Comparison of ENCODE assay signal across 15 cellular contexts in the genomic region with DNA sequence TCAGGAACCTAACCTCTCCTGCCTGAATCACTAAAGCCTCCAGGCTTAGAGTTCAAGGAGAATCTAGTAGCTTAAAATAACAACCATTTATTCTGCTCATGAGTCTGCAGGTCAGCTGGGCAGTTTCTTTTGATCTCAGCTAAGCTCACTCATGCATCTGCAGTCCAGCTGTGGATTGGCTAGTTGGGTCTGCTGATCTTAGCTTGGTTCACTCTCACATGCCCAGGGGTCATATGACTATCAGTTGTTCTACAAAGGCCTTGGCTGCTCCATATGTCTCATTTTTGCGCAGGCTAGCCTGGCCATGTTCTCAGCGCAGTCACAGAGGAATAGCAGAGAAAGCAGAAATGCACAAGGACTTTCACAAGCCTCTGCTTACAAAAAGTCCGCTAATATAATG.
DNase-seq lines count a peak whose midpoint lies in the region; ATAC-seq and TF ChIP-seq lines count a peak whose summit lies in the region.
"Had no signal": no experiment of that assay in that cellular context is flagged by ENCODE, and none has a peak within 500 bp of the region (broad histone marks: within the 10 kb centered on the region; RNA-seq: fewer than 3 reads in every experiment).

No MANE protein-coding gene starts in this region.

- intact Hi-C loops in ovary (cut with DNase I): no loop called here

- TF ChIP-seq CTCF in fibroblast of mammary gland (conservative IDR thresholded peaks at IDR 0.05; ENCODE audit: control insufficient read depth, insufficient read depth, low read depth, low read length) (no peak), ovary (IDR thresholded peaks at IDR 0.05) (no peak)

- WGBS in ovary, 3 donors: 30 to 48% (median 37%) methylated on average over 3 of the region's 3 CpGs

- no peaks in the 10 kb centered on the region for H3K36me3 ChIP-seq in ovary

- no peaks in the 10 kb centered on the region for H3K27me3 ChIP-seq in ovary

- H3K4me1 ChIP-seq in ovary (ENCODE audit: insufficient read depth): peaks cover 10% of the 10 kb centered on the region

- TF ChIP-seq POLR2A in ovary (IDR thresholded peaks at IDR 0.05): no peak

- no peak for TF ChIP-seq EP300 in ovary (IDR thresholded peaks at IDR 0.05)

- DNase-seq in ELR (ENCODE audit: low read depth) (peak; percentile 40), fibroblast of mammary gland (ENCODE audit: low read depth) (peak; percentile 93), ovary (peak in 4 of 5 donors; percentile 24 to 82 (median 60)), NCI-H1105 (lab: John Stamatoyannopoulos, UW) (no peak), Kasumi-1 (lab: John Stamatoyannopoulos, UW) (no peak), T-helper 9 cell (no peak), SHP77 treated with DMSO at 0.1 percent for 48 hours (lab: John Stamatoyannopoulos, UW) (no peak)
- DNase-seq: activated naive CD8-positive, alpha-beta T cell treated with anti-CD3 and anti-CD28 coated beads for 36 hours; GDM1; NCI-H446 treated with DMSO at 0.1 percent for 48 hours; SIG-M5; stimulated activated CD4-positive, alpha-beta T cell treated with anti-CD3 and anti-CD28 coated beads, Interleukin-2, amount 100 ng/mL, for 24 hours had no signal

- H3K4me3 ChIP-seq in fibroblast of mammary gland (ENCODE audit: control insufficient read depth, low read depth, low read length) (no peak overlapping the region), ovary (no peak overlapping the region)

- ATAC-seq in SK-N-SH treated with all-trans-retinoic acid at 6 μM for 48 hours: peak; percentile 44; the same call in 1 of the 3 replicates
- ATAC-seq: stimulated activated effector memory CD8-positive, alpha-beta T cell treated with anti-CD3 and anti-CD28 coated beads, Interleukin-12 subunit alpha, Interleukin-12 subunit beta, amount 100 ng/mL, for 72 hours had no signal

- peak overlapping the region in 1 of 2 donors; percentile 29 for H3K27ac ChIP-seq in ovary
- H3K27ac ChIP-seq: VCaP had no signal

- H3K9me3 ChIP-seq in ovary: no peaks in the 10 kb centered on the region

TF ChIP-seq in SK-N-SH treated with all-trans-retinoic acid at 6 μM for 48 hours, 23 proteins besides CTCF, POLR2A, EP300 and RAD21:
- TF ChIP-seq, protein P1, sequence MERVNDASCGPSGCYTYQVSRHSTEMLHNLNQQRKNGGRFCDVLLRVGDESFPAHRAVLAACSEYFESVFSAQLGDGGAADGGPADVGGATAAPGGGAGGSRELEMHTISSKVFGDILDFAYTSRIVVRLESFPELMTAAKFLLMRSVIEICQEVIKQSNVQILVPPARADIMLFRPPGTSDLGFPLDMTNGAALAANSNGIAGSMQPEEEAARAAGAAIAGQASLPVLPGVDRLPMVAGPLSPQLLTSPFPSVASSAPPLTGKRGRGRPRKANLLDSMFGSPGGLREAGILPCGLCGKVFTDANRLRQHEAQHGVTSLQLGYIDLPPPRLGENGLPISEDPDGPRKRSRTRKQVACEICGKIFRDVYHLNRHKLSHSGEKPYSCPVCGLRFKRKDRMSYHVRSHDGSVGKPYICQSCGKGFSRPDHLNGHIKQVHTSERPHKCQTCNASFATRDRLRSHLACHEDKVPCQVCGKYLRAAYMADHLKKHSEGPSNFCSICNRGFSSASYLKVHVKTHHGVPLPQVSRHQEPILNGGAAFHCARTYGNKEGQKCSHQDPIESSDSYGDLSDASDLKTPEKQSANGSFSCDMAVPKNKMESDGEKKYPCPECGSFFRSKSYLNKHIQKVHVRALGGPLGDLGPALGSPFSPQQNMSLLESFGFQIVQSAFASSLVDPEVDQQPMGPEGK (CRISPR knock-in tag; IDR thresholded peaks at IDR 0.05; ENCODE audit: borderline replicate concordance): no peak
- TF ChIP-seq BACH2 (CRISPR knock-in tag; IDR thresholded peaks at IDR 0.05; ENCODE audit: borderline replicate concordance) (no peak), TCF4 (CRISPR knock-in tag; IDR thresholded peaks at IDR 0.05; ENCODE audit: borderline replicate concordance) (peak; percentile 40; the same call in 1 of the 2 replicates)
TF ChIP-seq in SK-N-SH treated with all-trans-retinoic acid at 6 μM for 48 hours: peak in this region for 1.

Comparison
In these comparisons a context has a peak if more than half of its experiments do, and no peak if none do; other contexts are left out.
1. DNase-seq: peak in ELR (single experiment), fibroblast of mammary gland (single experiment) and ovary (4 of 5); none in NCI-H1105 (single experiment), Kasumi-1 (0 of 2), T-helper 9 cell (single experiment) and SHP77 treated with DMSO at 0.1 percent for 48 hours (single experiment).